In the genomic region with DNA sequence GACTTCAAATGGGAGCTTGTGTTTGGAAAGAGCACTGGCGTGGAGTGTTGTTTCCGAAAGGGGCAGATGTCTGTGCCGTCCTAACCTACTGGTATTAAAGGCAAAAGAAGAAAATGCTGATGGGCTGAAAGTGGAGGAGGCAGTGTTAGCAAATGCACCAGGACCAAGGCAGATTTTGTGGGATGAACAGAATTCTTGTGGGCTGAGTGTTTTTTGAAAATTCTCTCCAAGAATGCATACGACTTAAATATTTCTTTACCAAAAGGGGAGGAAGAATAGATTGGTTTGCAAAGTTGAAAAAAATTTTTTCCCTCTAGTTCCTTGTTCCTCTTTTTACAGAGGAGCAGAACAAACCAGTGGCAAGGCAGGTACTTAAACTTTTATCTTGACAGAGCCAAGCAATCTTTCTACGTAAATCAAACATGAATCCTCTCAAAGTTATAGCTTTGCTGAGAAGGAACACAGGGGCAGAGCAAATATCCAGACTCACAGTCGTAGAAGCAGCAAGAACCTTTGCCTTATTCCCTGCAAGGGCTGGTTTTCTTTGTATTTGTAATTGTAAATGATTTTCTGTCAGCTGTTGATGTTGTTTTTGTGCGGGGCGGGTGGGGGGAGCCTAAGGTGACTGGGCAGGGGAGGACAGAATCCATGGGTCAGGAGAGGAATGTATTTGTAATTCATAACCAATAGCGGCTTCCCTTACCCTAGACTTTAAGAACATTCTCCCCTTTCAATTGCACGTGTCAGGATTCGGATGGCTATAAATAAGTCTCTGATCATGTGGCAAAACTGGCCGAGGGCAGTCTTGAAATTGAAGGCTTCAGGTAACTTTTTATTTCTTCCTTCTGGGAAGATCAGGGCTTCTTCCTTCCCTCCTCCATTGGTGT, we compare ENCODE assay signal across 11 cellular contexts. TPM values are rescaled to one million over a fixed set of nuclear protein-coding genes. Genes with fewer than 3 reads are reported as not detected.
DNase-seq lines count a peak whose midpoint lies in the region; ATAC-seq and TF ChIP-seq lines count a peak whose summit lies in the region.
"Had no signal": no experiment of that assay in that cellular context is flagged by ENCODE, and none has a peak within 500 bp of the region (broad histone marks: within the 10 kb centered on the region; RNA-seq: fewer than 3 reads in every experiment).

No MANE protein-coding gene starts in this region.

- ATAC-seq in HG03159 (IDR thresholded peaks at IDR 0.05; ENCODE audit: unreplicated experiment) = no peak

- no peaks in the 10 kb centered on the region for H3K36me3 Mint-ChIP-seq in osteocyte (ENCODE audit: unreplicated experiment)

- TF ChIP-seq CTCF in cardiac fibroblast (IDR thresholded peaks at IDR 0.05; ENCODE audit: low read depth, low read length) = no peak
- TF ChIP-seq CTCF in osteocyte (IDR thresholded peaks at IDR 0.05) = no peak

- H3K27me3 Mint-ChIP-seq in osteocyte (ENCODE audit: unreplicated experiment) = no peaks in the 10 kb centered on the region

- peak overlapping the region; percentile 89 for H3K27ac Mint-ChIP-seq in osteocyte (ENCODE audit: unreplicated experiment)
- H3K27ac Mint-ChIP-seq: activated B cell treated with CpG ODN at 0.5 μM for 24 hours had no signal

- peak overlapping the region; percentile 27 for H3K4me3 Mint-ChIP-seq in osteocyte (ENCODE audit: unreplicated experiment)
- H3K4me3 Mint-ChIP-seq: activated B cell treated with CpG ODN at 0.5 μM for 24 hours had no signal

- DNase-seq in ELR (ENCODE audit: low read depth) (peak; percentile 94), NCI-H460 (ENCODE audit: extremely low read depth, low read depth) (peak; percentile 45), cardiac fibroblast (ENCODE audit: low read depth in 2 of 2) (peak; percentile 74 to 91), osteocyte (ENCODE audit: extremely low spot score, unreplicated experiment) (no peak), amygdala (lab: John Stamatoyannopoulos, UW) (no peak), NCI-H1105 (lab: John Stamatoyannopoulos, UW) (no peak)
- DNase-seq in activated naive CD4-positive, alpha-beta T cell treated with Interleukin-2 at 50 U/mL for 16 hours = no peak
- DNase-seq: activated B cell treated with CpG ODN at 0.5 μM for 24 hours; stimulated activated CD8-positive, alpha-beta memory T cell treated with anti-CD3 and anti-CD28 coated beads, Interleukin-4, amount 100 ng/mL, for 48 hours had no signal

- no peaks in the 10 kb centered on the region for H3K9me3 Mint-ChIP-seq in osteocyte (ENCODE audit: unreplicated experiment)
- H3K9me3 Mint-ChIP-seq: activated B cell treated with CpG ODN at 0.5 μM for 24 hours had no signal

- peaks cover 33% of the 10 kb centered on the region for H3K4me1 Mint-ChIP-seq in osteocyte (ENCODE audit: unreplicated experiment)

- no peak overlapping the region for H3K4me3 ChIP-seq in cardiac fibroblast (replicated peaks in 1 of 2; ENCODE audit: low read depth in 2 of 2, low read length in 2 of 2)
- H3K4me3 ChIP-seq: prostate gland had no signal

RNA-seq across cellular contexts. Expression of a gene that starts 16.6 kb away (rescaled TPM):
- not detected in 2 replicates for total RNA-seq in NCI-H460 (2014; rRNA removed; shearing (Covaris generic))
- polyA plus RNA-seq in NCI-H460 (2014; cell fraction: nucleus; rRNA removed) = not detected in 2 replicates
- total RNA-seq in osteocyte = not detected in 2 replicates
- total RNA-seq: activated B cell treated with CpG ODN at 0.5 μM for 24 hours had no signal

Comparison
In these comparisons a context has a peak if more than half of its experiments do, and no peak if none do; other contexts are left out.
1. DNase-seq: peak in ELR (single experiment), NCI-H460 (single experiment) and cardiac fibroblast (2 of 2); none in osteocyte (single experiment), amygdala (0 of 56), activated naive CD4-positive, alpha-beta T cell treated with Interleukin-2 at 50 U/mL for 16 hours (single experiment) and NCI-H1105 (single experiment).